Comparison of ENCODE assay signal across 1 cellular context in the genomic region with DNA sequence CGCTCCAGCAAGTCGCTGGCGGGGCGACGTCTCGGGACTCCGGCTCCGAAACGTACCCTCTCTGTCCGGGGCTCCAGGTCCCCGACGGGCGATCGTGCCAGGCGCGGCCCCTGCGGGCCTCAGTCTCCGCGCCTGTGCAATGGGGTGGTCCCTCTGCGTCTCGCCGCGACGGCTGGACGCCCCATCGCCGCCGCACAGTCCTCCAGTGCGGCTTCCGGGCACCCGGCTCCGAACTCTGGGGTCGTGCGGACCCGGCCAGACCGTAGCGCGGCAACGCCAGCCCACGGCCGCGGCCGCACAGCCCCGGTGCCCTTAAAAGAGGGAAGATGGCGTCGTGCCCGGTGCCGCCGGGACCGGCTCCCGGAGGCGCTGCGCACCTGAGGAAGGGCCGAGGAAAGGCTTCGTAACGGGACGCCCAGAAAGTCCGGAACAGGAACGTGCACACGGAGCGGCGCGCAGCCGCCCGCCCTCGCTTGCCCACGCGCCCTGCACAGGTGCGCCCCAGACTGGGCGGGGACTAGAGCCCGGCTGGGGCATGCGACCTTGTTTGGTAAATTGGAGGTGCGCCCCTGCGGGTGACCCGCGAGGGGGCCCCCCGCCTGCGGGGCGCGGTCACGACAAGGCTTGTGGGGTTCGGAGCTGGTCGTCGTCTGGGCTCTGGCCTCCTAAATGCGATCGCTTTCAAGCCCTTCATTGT.
TF ChIP-seq lines count a peak whose summit lies in the region.

No MANE protein-coding gene starts in this region.

TF ChIP-seq in GM23338, 12 proteins besides CTCF, POLR2A, EP300 and RAD21:
- no peak for TF ChIP-seq ZNF462 (CRISPR knock-in tag; IDR thresholded peaks at IDR 0.05)
